In genomic region chr4:64272432-64272831, GRCh38 we compare ENCODE assay signal across 3 cellular contexts.
TF ChIP-seq lines count a peak whose summit lies in the region.

No MANE protein-coding gene starts in this region.

TF ChIP-seq in A549, 52 proteins besides CTCF, POLR2A, EP300 and RAD21 (continued from another document):
- no peak for TF ChIP-seq RARB (CRISPR knock-in tag; IDR thresholded peaks at IDR 0.05)
- no peak for TF ChIP-seq CEBPB (IDR thresholded peaks at IDR 0.05)
- TF ChIP-seq ZNF302 (CRISPR knock-in tag; IDR thresholded peaks at IDR 0.05): no peak
- TF ChIP-seq FOXS1 (CRISPR knock-in tag; IDR thresholded peaks at IDR 0.05): no peak
- TF ChIP-seq E2F6 (IDR thresholded peaks at IDR 0.05; ENCODE audit: borderline replicate concordance, low read depth): no peak
- TF ChIP-seq KDM1A (IDR thresholded peaks at IDR 0.05; ENCODE audit: low read depth): no peak
- TF ChIP-seq CHD2 (IDR thresholded peaks at IDR 0.05; ENCODE audit: low read length, partially characterized antibody): no peak
- TF ChIP-seq, protein P1, sequence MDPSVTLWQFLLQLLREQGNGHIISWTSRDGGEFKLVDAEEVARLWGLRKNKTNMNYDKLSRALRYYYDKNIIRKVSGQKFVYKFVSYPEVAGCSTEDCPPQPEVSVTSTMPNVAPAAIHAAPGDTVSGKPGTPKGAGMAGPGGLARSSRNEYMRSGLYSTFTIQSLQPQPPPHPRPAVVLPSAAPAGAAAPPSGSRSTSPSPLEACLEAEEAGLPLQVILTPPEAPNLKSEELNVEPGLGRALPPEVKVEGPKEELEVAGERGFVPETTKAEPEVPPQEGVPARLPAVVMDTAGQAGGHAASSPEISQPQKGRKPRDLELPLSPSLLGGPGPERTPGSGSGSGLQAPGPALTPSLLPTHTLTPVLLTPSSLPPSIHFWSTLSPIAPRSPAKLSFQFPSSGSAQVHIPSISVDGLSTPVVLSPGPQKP (IDR thresholded peaks at IDR 0.05; ENCODE audit: low read depth, low read length): no peak
- TF ChIP-seq SMC3 (IDR thresholded peaks at IDR 0.05): no peak
- no peak for TF ChIP-seq HEYL (CRISPR knock-in tag; IDR thresholded peaks at IDR 0.05)

TF ChIP-seq in H1, 55 proteins besides CTCF, POLR2A, EP300 and RAD21 (continued from another document):
- no peak for TF ChIP-seq BRCA1 (IDR thresholded peaks at IDR 0.05; ENCODE audit: low read depth, low read length)
- TF ChIP-seq CTBP2 (IDR thresholded peaks at IDR 0.05; ENCODE audit: borderline replicate concordance, insufficient read depth, insufficient read length, low read length): no peak
- no peak for TF ChIP-seq ATF3 (IDR thresholded peaks at IDR 0.05; ENCODE audit: insufficient read depth, low read depth, low read length)
- no peak for TF ChIP-seq GTF2F1 (IDR thresholded peaks at IDR 0.05; ENCODE audit: borderline replicate concordance, low read depth, low read length)
- no peak for TF ChIP-seq CREB1 (IDR thresholded peaks at IDR 0.05)

TF ChIP-seq in SK-N-SH, 30 proteins besides CTCF, POLR2A, EP300 and RAD21:
- TF ChIP-seq GATA2 (CRISPR knock-in tag; IDR thresholded peaks at IDR 0.05): no peak
- TF ChIP-seq SIN3A (IDR thresholded peaks at IDR 0.05; ENCODE audit: borderline replicate concordance, low read depth, low read length): no peak
- TF ChIP-seq MAX (IDR thresholded peaks at IDR 0.05; ENCODE audit: low read depth): no peak
- no peak for TF ChIP-seq MEF2A (IDR thresholded peaks at IDR 0.05; ENCODE audit: borderline replicate concordance, low read depth)
- TF ChIP-seq, protein P2, sequence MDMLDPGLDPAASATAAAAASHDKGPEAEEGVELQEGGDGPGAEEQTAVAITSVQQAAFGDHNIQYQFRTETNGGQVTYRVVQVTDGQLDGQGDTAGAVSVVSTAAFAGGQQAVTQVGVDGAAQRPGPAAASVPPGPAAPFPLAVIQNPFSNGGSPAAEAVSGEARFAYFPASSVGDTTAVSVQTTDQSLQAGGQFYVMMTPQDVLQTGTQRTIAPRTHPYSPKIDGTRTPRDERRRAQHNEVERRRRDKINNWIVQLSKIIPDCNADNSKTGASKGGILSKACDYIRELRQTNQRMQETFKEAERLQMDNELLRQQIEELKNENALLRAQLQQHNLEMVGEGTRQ (IDR thresholded peaks at IDR 0.05; ENCODE audit: borderline replicate concordance, low read depth, low read length): no peak
- TF ChIP-seq EZH2phosphoT487 (IDR thresholded peaks at IDR 0.05; ENCODE audit: borderline replicate concordance, low read depth): no peak
- TF ChIP-seq JUND (IDR thresholded peaks at IDR 0.05): no peak
- no peak for TF ChIP-seq POLR2AphosphoS5 (IDR thresholded peaks at IDR 0.05; ENCODE audit: low read depth, low read length)
- TF ChIP-seq, protein P3, sequence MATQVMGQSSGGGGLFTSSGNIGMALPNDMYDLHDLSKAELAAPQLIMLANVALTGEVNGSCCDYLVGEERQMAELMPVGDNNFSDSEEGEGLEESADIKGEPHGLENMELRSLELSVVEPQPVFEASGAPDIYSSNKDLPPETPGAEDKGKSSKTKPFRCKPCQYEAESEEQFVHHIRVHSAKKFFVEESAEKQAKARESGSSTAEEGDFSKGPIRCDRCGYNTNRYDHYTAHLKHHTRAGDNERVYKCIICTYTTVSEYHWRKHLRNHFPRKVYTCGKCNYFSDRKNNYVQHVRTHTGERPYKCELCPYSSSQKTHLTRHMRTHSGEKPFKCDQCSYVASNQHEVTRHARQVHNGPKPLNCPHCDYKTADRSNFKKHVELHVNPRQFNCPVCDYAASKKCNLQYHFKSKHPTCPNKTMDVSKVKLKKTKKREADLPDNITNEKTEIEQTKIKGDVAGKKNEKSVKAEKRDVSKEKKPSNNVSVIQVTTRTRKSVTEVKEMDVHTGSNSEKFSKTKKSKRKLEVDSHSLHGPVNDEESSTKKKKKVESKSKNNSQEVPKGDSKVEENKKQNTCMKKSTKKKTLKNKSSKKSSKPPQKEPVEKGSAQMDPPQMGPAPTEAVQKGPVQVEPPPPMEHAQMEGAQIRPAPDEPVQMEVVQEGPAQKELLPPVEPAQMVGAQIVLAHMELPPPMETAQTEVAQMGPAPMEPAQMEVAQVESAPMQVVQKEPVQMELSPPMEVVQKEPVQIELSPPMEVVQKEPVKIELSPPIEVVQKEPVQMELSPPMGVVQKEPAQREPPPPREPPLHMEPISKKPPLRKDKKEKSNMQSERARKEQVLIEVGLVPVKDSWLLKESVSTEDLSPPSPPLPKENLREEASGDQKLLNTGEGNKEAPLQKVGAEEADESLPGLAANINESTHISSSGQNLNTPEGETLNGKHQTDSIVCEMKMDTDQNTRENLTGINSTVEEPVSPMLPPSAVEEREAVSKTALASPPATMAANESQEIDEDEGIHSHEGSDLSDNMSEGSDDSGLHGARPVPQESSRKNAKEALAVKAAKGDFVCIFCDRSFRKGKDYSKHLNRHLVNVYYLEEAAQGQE (IDR thresholded peaks at IDR 0.05; ENCODE audit: low read depth, low read length): no peak
- no peak for TF ChIP-seq IRF3 (IDR thresholded peaks at IDR 0.05; ENCODE audit: low read depth, low read length)
- TF ChIP-seq FOSL2 (IDR thresholded peaks at IDR 0.05; ENCODE audit: borderline replicate concordance, low read depth): no peak
- TF ChIP-seq SMC3 (IDR thresholded peaks at IDR 0.05; ENCODE audit: low read depth, low read length): no peak
- no peak for TF ChIP-seq PBX3 (IDR thresholded peaks at IDR 0.05)
- TF ChIP-seq TAF1 (IDR thresholded peaks at IDR 0.05; ENCODE audit: borderline replicate concordance, low read depth, low read length): no peak
- TF ChIP-seq RFX5 (IDR thresholded peaks at IDR 0.05; ENCODE audit: low read length): no peak
- TF ChIP-seq ELF1 (IDR thresholded peaks at IDR 0.05): no peak
- no peak for TF ChIP-seq NFIC (IDR thresholded peaks at IDR 0.05; ENCODE audit: borderline replicate concordance)
TF ChIP-seq in SK-N-SH: peak in this region for 0.
